Comparison of ENCODE assay signal across 1 cellular context in the genomic region with DNA sequence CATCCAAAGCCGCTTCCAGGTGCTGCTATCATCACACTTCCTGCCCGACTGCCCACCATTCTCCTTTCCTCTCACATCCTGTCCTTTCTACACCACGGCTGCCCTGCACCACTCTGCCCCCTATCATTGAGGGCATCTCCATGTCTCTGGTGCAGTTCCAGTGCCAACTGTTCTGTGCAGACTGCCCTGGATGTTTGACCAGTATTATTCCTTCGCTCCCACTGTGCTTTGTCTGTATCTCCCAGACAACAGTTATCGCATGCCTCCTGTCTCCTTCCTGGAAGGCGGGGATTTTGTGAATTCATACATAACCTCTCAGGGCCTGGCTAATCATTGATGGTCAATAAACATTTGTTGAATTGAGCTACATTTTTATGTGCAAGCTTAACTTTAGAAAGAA.
TF ChIP-seq lines count a peak whose summit lies in the region.

No MANE protein-coding gene starts in this region.

TF ChIP-seq in H1, 55 proteins besides CTCF, POLR2A, EP300 and RAD21:
- no peak for TF ChIP-seq SUZ12 (IDR thresholded peaks at IDR 0.05; ENCODE audit: low read length)
- no peak for TF ChIP-seq SAP30 (IDR thresholded peaks at IDR 0.05; ENCODE audit: insufficient read depth, insufficient replicate concordance, low read length)
- no peak for TF ChIP-seq BACH1 (IDR thresholded peaks at IDR 0.05; ENCODE audit: low read length)
- no peak for TF ChIP-seq SIRT6 (IDR thresholded peaks at IDR 0.05; ENCODE audit: low read length)
- TF ChIP-seq CHD2 (IDR thresholded peaks at IDR 0.05; ENCODE audit: low read length), result no peak
- TF ChIP-seq TAF7 (optimal IDR thresholded peaks at IDR 0.05; ENCODE audit: borderline replicate concordance, low read depth, low read length), result no peak
- no peak for TF ChIP-seq MAFK (IDR thresholded peaks at IDR 0.05; ENCODE audit: low read depth, low read length)
- TF ChIP-seq CBX8 (IDR thresholded peaks at IDR 0.05; ENCODE audit: borderline replicate concordance, low read depth, low read length), result no peak
- no peak for TF ChIP-seq JUN (IDR thresholded peaks at IDR 0.05; ENCODE audit: low read depth, low read length)
- no peak for TF ChIP-seq POLR2AphosphoS5 (IDR thresholded peaks at IDR 0.05; ENCODE audit: low read depth, low read length)
- TF ChIP-seq BCL11A (IDR thresholded peaks at IDR 0.05; ENCODE audit: low read depth in 2 of 2, low read length in 2 of 2), result no peak
- TF ChIP-seq GTF2F1 (IDR thresholded peaks at IDR 0.05; ENCODE audit: borderline replicate concordance, low read depth, low read length), result no peak
- no peak for TF ChIP-seq ASH2L (IDR thresholded peaks at IDR 0.05; ENCODE audit: low read length)
- TF ChIP-seq KDM4A (IDR thresholded peaks at IDR 0.05; ENCODE audit: low read depth, low read length, severe bottlenecking), result no peak
- no peak for TF ChIP-seq KDM1A (IDR thresholded peaks at IDR 0.05; ENCODE audit: borderline replicate concordance, low read length)
- no peak for TF ChIP-seq RBBP5 (IDR thresholded peaks at IDR 0.05; ENCODE audit: borderline replicate concordance, low read depth, low read length)
